Comparison of ENCODE assay signal across 11 cellular contexts in the genomic region with DNA sequence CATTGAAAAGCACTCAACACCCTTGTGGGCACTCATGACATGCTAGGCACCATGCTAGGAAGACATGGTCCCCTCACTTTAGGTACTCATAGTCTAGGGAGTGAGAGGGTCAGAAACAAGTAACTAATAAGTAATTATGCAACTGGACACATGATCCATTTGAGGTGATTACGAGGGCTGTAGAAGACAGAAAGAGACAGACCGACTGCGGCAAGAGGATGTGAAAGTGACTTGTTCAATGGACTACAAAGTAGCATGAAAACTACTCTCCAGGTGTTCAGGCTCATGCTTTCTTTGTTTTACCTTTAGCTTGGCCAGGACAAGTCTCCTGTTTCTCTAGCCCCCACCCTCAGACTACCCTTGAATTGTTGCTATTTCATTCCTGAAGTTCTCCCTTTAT.
DNase-seq lines count a peak whose midpoint lies in the region; ATAC-seq and FAIRE-seq lines count a peak whose summit lies in the region.
"Had no signal": no experiment of that assay in that cellular context is flagged by ENCODE, and none has a peak within 500 bp of the region (broad histone marks: within the 10 kb centered on the region; RNA-seq: fewer than 3 reads in every experiment).

No MANE protein-coding gene starts in this region.

- no peaks in the 10 kb centered on the region for H3K27me3 Mint-ChIP-seq in stimulated activated naive B cell treated with anti-CD40 and anti-IgM and Interleukin-4, amounts not matched to agents 10 μg/mL and 1 μg/mL and 100 μg/mL, for 72 hours

- no peaks in the 10 kb centered on the region for H3K9me3 Mint-ChIP-seq in stimulated activated naive B cell treated with anti-CD40 and anti-IgM and Interleukin-4, amounts not matched to agents 10 μg/mL and 1 μg/mL and 100 μg/mL, for 72 hours
- H3K9me3 Mint-ChIP-seq: activated T-helper 2 cell treated with anti-CD3 and anti-CD28 coated beads, Interferon-gamma antibody, Interleukin-2, Interleukin-4, amounts not matched to agents 10 μg/mL and 5 μg/mL and 100 μg/mL, durations not matched to agents 14 hours and 24 hours and 36 hours had no signal

- H3K27ac Mint-ChIP-seq in stimulated activated naive B cell treated with anti-CD40 and anti-IgM and Interleukin-4, amounts not matched to agents 10 μg/mL and 1 μg/mL and 100 μg/mL, for 72 hours, result no peak overlapping the region
- H3K27ac Mint-ChIP-seq: activated T-helper 2 cell treated with anti-CD3 and anti-CD28 coated beads, Interferon-gamma antibody, Interleukin-2, Interleukin-4, amounts not matched to agents 10 μg/mL and 5 μg/mL and 100 μg/mL, durations not matched to agents 14 hours and 24 hours and 36 hours had no signal

- H3K4me1 Mint-ChIP-seq in stimulated activated naive B cell treated with anti-CD40 and anti-IgM and Interleukin-4, amounts not matched to agents 10 μg/mL and 1 μg/mL and 100 μg/mL, for 72 hours, result peaks cover 20 to 32% of the 10 kb centered on the region in 2 donors

- ATAC-seq in HG02642 (IDR thresholded peaks at IDR 0.05; ENCODE audit: poor library complexity, unreplicated experiment), result peak; percentile 76
- ATAC-seq in HG03520 (IDR thresholded peaks at IDR 0.05; ENCODE audit: unreplicated experiment), result peak; percentile 71
- peak; percentile 62 to 72 for ATAC-seq in stimulated activated naive B cell treated with anti-CD40 and anti-IgM and Interleukin-4, amounts not matched to agents 10 μg/mL and 1 μg/mL and 100 μg/mL, for 72 hours (replicated peaks)

- H3K36me3 Mint-ChIP-seq in stimulated activated naive B cell treated with anti-CD40 and anti-IgM and Interleukin-4, amounts not matched to agents 10 μg/mL and 1 μg/mL and 100 μg/mL, for 72 hours, result no peaks in the 10 kb centered on the region

- H3K4me3 Mint-ChIP-seq in stimulated activated naive B cell treated with anti-CD40 and anti-IgM and Interleukin-4, amounts not matched to agents 10 μg/mL and 1 μg/mL and 100 μg/mL, for 72 hours, result no peak overlapping the region

- FAIRE-seq in GM19239 (lab: Jason Lieb, UNC), result peak; percentile 95

- DNase-seq in GM19239 (ENCODE audit: insufficient read length, low spot score) (peak; percentile 38), DMS153 treated with DMSO at 0.1 percent for 48 hours (lab: John Stamatoyannopoulos, UW; ENCODE audit: unreplicated experiment) (no peak), ureter (ENCODE audit: low spot score) (no peak)
- DNase-seq in stimulated activated naive B cell treated with anti-CD40 and anti-IgM and Interleukin-4, amounts not matched to agents 10 μg/mL and 1 μg/mL and 100 μg/mL, for 72 hours, result peak; percentile 1
- DNase-seq in activated naive CD4-positive, alpha-beta T cell treated with anti-CD3 and anti-CD28 coated beads, Interleukin-2, amount 50 U/mL, for 16 hours, result no peak
- DNase-seq: NCI-H526, T-helper 9 cell, testis had no signal

Comparison
In these comparisons a context has a peak if more than half of its experiments do, and no peak if none do; other contexts are left out.
1. DNase-seq: peak in GM19239 (single experiment) and stimulated activated naive B cell treated with anti-CD40 and anti-IgM and Interleukin-4, amounts not matched to agents 10 μg/mL and 1 μg/mL and 100 μg/mL, for 72 hours (single experiment); none in activated naive CD4-positive, alpha-beta T cell treated with anti-CD3 and anti-CD28 coated beads, Interleukin-2, amount 50 U/mL, for 16 hours (single experiment), DMS153 treated with DMSO at 0.1 percent for 48 hours (single experiment) and ureter (single experiment).
2. Peak in every context shown above with its lines, with median percentiles within 50 percentile points of each other: ATAC-seq.